19 cellular contexts compared by ENCODE assay signal in genomic region chr3:104816008-104816407, GRCh38.
DNase-seq lines count a peak whose midpoint lies in the region; ATAC-seq, FAIRE-seq and TF ChIP-seq lines count a peak whose summit lies in the region.
"Had no signal": no experiment of that assay in that cellular context is flagged by ENCODE, and none has a peak within 500 bp of the region (broad histone marks: within the 10 kb centered on the region; RNA-seq: fewer than 3 reads in every experiment).

No MANE protein-coding gene starts in this region.

- H3K27ac Mint-ChIP-seq in H9 (peak overlapping the region in 2 of 3 experiments; percentile 58 to 63; a peak in 2 of 7 replicates), mesothelial cell of epicardium (peak overlapping the region; percentile 47)
- H3K27ac Mint-ChIP-seq: CD4-positive, alpha-beta T cell had no signal

- intact Hi-C loops in right lobe of liver (cut with DNase I), result no loop called here

- H3K27ac ChIP-seq in H9 (ENCODE audit: insufficient read length, low read depth, low read length) (no peak overlapping the region), right lobe of liver (no peak overlapping the region)
- H3K27ac ChIP-seq: C4-2B, HL-60 had no signal

- H4K5ac ChIP-seq in H9 (ENCODE audit: insufficient read length, low read depth, low read length), result no peak overlapping the region

- no peaks in the 10 kb centered on the region for H3K36me3 ChIP-seq in right lobe of liver

- no peak overlapping the region for H2BK20ac ChIP-seq in H9 (ENCODE audit: low read depth, low read length, poor library complexity, severe bottlenecking)

- no peaks in the 10 kb centered on the region for H3K27me3 ChIP-seq in H9 (ENCODE audit: insufficient read depth, low read length)
- H3K27me3 ChIP-seq in right lobe of liver, result no peaks in the 10 kb centered on the region

- no peak overlapping the region for H3K4ac ChIP-seq in H9 (ENCODE audit: low read depth, low read length)

- H4K91ac ChIP-seq in H9 (ENCODE audit: insufficient read length, low read depth, low read length), result no peak overlapping the region

- H3K56ac ChIP-seq in H9 (ENCODE audit: insufficient read length, low read depth, low read length), result no peak overlapping the region

- no peak overlapping the region for H3K23ac ChIP-seq in H9 (ENCODE audit: insufficient read length, low read depth, low read length)

- peaks cover 8 to 13% (median 11%) of the 10 kb centered on the region in 3 experiments for H3K36me3 Mint-ChIP-seq in H9 (ENCODE audit: insufficient read depth in 1 of 3, low read depth in 3 of 3)
- peaks cover 6% of the 10 kb centered on the region for H3K36me3 Mint-ChIP-seq in mesothelial cell of epicardium

- no peak overlapping the region for H3K9ac ChIP-seq in H9 (ENCODE audit: extremely low read depth, insufficient read length, low read length)

- H3K4me1 ChIP-seq in H9 (ENCODE audit: insufficient read depth, low read length) (no peaks in the 10 kb centered on the region; the same call in 1 of the 2 replicates), right lobe of liver (no peaks in the 10 kb centered on the region)
- H3K4me1 ChIP-seq: Caco-2 had no signal

- H2AFZ ChIP-seq in H9 (ENCODE audit: low read length), result no peak overlapping the region

- no peak overlapping the region for H3K14ac ChIP-seq in H9 (ENCODE audit: insufficient read depth, low read length)

- H3K27me3 Mint-ChIP-seq in H9 (ENCODE audit: low read depth), result no peaks in the 10 kb centered on the region
- no peaks in the 10 kb centered on the region for H3K27me3 Mint-ChIP-seq in mesothelial cell of epicardium (ENCODE audit: low read depth)
- H3K27me3 Mint-ChIP-seq: CD4-positive, alpha-beta T cell had no signal

- H3K9me3 ChIP-seq in H9 (ENCODE audit: control insufficient read depth, low read depth, low read length), result peaks cover 10% of the 10 kb centered on the region
- H3K9me3 ChIP-seq in right lobe of liver, result no peaks in the 10 kb centered on the region
- H3K9me3 ChIP-seq: Caco-2 had no signal

- H3K4me3 Mint-ChIP-seq in H9 (no peak overlapping the region; a peak in 1 of 5 replicates), mesothelial cell of epicardium (no peak overlapping the region)
- H3K4me3 Mint-ChIP-seq: CD4-positive, alpha-beta T cell had no signal

- no peak overlapping the region for H2AK5ac ChIP-seq in H9 (ENCODE audit: insufficient read length, low read length)

- no peak for TF ChIP-seq POLR2A in right lobe of liver (IDR thresholded peaks at IDR 0.05)

- H3K9me3 Mint-ChIP-seq in H9 (peaks cover 11% of the 10 kb centered on the region in 2 experiments), mesothelial cell of epicardium (peaks cover 19% of the 10 kb centered on the region)

- TF ChIP-seq CTCF in H9 (conservative IDR thresholded peaks at IDR 0.05) (no peak), mesothelial cell of epicardium (IDR thresholded peaks at IDR 0.05; ENCODE audit: unreplicated experiment) (no peak), right lobe of liver (IDR thresholded peaks at IDR 0.05) (no peak)

- H2BK15ac ChIP-seq in H9 (ENCODE audit: low read depth, low read length), result no peak overlapping the region

- WGBS in H9 (ENCODE audit: extremely low coverage, insufficient read length, low lambda C conversion rate), result no CpG with 5 or more reads among the region's 2 CpGs
- 28% methylated on average over 2 of the region's 2 CpGs for WGBS in right lobe of liver (ENCODE audit: insufficient coverage, low coverage, low lambda C conversion rate, missing lambda C conversion rate)

- H3K4me1 Mint-ChIP-seq in H9 (peaks cover 21 to 23% of the 10 kb centered on the region in 2 experiments), mesothelial cell of epicardium (peaks cover 12% of the 10 kb centered on the region)

- H3K4me2 ChIP-seq in H9 (ENCODE audit: insufficient read depth, insufficient read length, low read length), result no peak overlapping the region

- H2BK5ac ChIP-seq in H9 (ENCODE audit: insufficient read length, low read length), result no peak overlapping the region

- ATAC-seq in right lobe of liver (no peak), GM18517 (IDR thresholded peaks at IDR 0.05; ENCODE audit: unreplicated experiment) (no peak)
- ATAC-seq: K562 had no signal

- no peaks in the 10 kb centered on the region for H3K23me2 ChIP-seq in H9 (ENCODE audit: insufficient read length, low read depth, low read length, poor library complexity, severe bottlenecking)

- H2BK12ac ChIP-seq in H9 (ENCODE audit: insufficient read length, low read depth, low read length), result no peak overlapping the region

- no peak overlapping the region for H3K18ac ChIP-seq in H9 (ENCODE audit: insufficient read length, low read depth, low read length)

- H2BK120ac ChIP-seq in H9 (ENCODE audit: low read depth, low read length, poor library complexity, severe bottlenecking), result no peak overlapping the region

- no peak overlapping the region for H3T11ph ChIP-seq in H9 (ENCODE audit: low read length)

- H4K8ac ChIP-seq in H9 (replicated peaks; ENCODE audit: insufficient read length, low read depth, low read length), result no peak overlapping the region

- H4K20me1 ChIP-seq in H9 (ENCODE audit: control insufficient read depth, insufficient read depth, insufficient read length), result no peaks in the 10 kb centered on the region

- H3K79me1 ChIP-seq in H9 (ENCODE audit: insufficient read depth, low read depth, low read length, poor library complexity, severe bottlenecking), result no peaks in the 10 kb centered on the region

- FAIRE-seq in colon (lab: Jason Lieb, UNC), result peak; percentile 75
- FAIRE-seq: GM12892, GM18507, H1, K562 had no signal

- no peak overlapping the region for H3K4me3 ChIP-seq in right lobe of liver
- H3K4me3 ChIP-seq: K562 had no signal

- no peak for DNase-seq in H9
- no peak for DNase-seq in mesothelial cell of epicardium (ENCODE audit: low spot score in 2 of 2, unreplicated experiment in 2 of 2)
- no peak for DNase-seq in right lobe of liver
- DNase-seq in NCI-H524 (lab: John Stamatoyannopoulos, UW), result no peak
- DNase-seq: Caco-2; CD4-positive, alpha-beta T cell; DMS153; DMS79; GDM1; HCEC 1CT; IMR-90 had no signal

- H3K79me2 ChIP-seq in H9 (ENCODE audit: insufficient read depth, low read length), result no peaks in the 10 kb centered on the region
